ENCODE assay signal across 25 cellular contexts in genomic region chr14:29278301-29278700, GRCh38.
"Had no signal": no experiment of that assay in that cellular context is flagged by ENCODE, and none has a peak within 500 bp of the region (broad histone marks: within the 10 kb centered on the region; RNA-seq: fewer than 3 reads in every experiment).

No MANE protein-coding gene starts in this region.

- H3K27me3 Mint-ChIP-seq: activated CD4-positive, alpha-beta T cell treated with anti-CD3 and anti-CD28 coated beads for 36 hours; activated CD8-positive, alpha-beta memory T cell treated with anti-CD3 and anti-CD28 coated beads, Interleukin-2, amount 10 ng/mL, durations not matched to agents 7 days and 5 days; activated naive CD4-positive, alpha-beta T cell treated with anti-CD3 and anti-CD28 coated beads, Interleukin-2, amount 50 U/mL, for 24 hours; progenitor cell of endocrine pancreas; stimulated activated naive CD8-positive, alpha-beta T cell treated with anti-CD3 and anti-CD28 coated beads, Interleukin-15, Interleukin-2, amounts not matched to agents 100 ng/mL and 50 ng/mL, for 24 hours; type B pancreatic cell had no signal

- H3K27ac Mint-ChIP-seq: activated CD4-positive, alpha-beta T cell treated with anti-CD3 and anti-CD28 coated beads for 36 hours; activated CD8-positive, alpha-beta memory T cell treated with anti-CD3 and anti-CD28 coated beads, Interleukin-2, amount 10 ng/mL, durations not matched to agents 7 days and 5 days; activated CD8-positive, alpha-beta T cell treated with anti-CD3 and anti-CD28 coated beads, Interleukin-2, amount 10 ng/mL, durations not matched to agents 7 days and 5 days; activated naive CD4-positive, alpha-beta T cell treated with anti-CD3 and anti-CD28 coated beads, Interleukin-2, amount 50 U/mL, for 24 hours; activated T-helper 2 cell treated with anti-CD3 and anti-CD28 coated beads, Interferon-gamma antibody, Interleukin-2, Interleukin-4, amounts not matched to agents 10 μg/mL and 5 μg/mL and 100 μg/mL, durations not matched to agents 14 hours and 24 hours and 36 hours; natural killer cell; progenitor cell of endocrine pancreas; stimulated activated effector memory CD8-positive, alpha-beta T cell treated with anti-CD3 and anti-CD28 coated beads, Interleukin-12 subunit alpha, Interleukin-12 subunit beta, amount 100 ng/mL, for 72 hours; stimulated activated naive CD8-positive, alpha-beta T cell treated with anti-CD3 and anti-CD28 coated beads, Interleukin-15, Interleukin-2, amounts not matched to agents 100 ng/mL and 50 ng/mL, for 24 hours; type B pancreatic cell had no signal

- H3K4me3 Mint-ChIP-seq: activated CD4-positive, alpha-beta T cell treated with anti-CD3 and anti-CD28 coated beads for 36 hours; activated CD8-positive, alpha-beta memory T cell treated with anti-CD3 and anti-CD28 coated beads, Interleukin-2, amount 10 ng/mL, durations not matched to agents 7 days and 5 days; activated CD8-positive, alpha-beta T cell treated with anti-CD3 and anti-CD28 coated beads, Interleukin-2, amount 10 ng/mL, durations not matched to agents 7 days and 5 days; activated naive CD4-positive, alpha-beta T cell treated with anti-CD3 and anti-CD28 coated beads, Interleukin-2, amount 50 U/mL, for 24 hours; natural killer cell; stimulated activated effector memory CD8-positive, alpha-beta T cell treated with anti-CD3 and anti-CD28 coated beads, Interleukin-12 subunit alpha, Interleukin-12 subunit beta, amount 100 ng/mL, for 72 hours; stimulated activated naive CD8-positive, alpha-beta T cell treated with anti-CD3 and anti-CD28 coated beads, Interleukin-15, Interleukin-2, amounts not matched to agents 100 ng/mL and 50 ng/mL, for 24 hours; type B pancreatic cell had no signal

- H3K9me3 Mint-ChIP-seq: activated naive CD4-positive, alpha-beta T cell treated with anti-CD3 and anti-CD28 coated beads, Interleukin-2, amount 50 U/mL, for 24 hours; type B pancreatic cell had no signal

- H3K36me3 Mint-ChIP-seq: activated CD8-positive, alpha-beta memory T cell treated with anti-CD3 and anti-CD28 coated beads, Interleukin-2, amount 10 ng/mL, durations not matched to agents 7 days and 5 days; activated naive CD4-positive, alpha-beta T cell treated with anti-CD3 and anti-CD28 coated beads, Interleukin-2, amount 50 U/mL, for 24 hours; natural killer cell; stimulated activated effector memory CD8-positive, alpha-beta T cell treated with anti-CD3 and anti-CD28 coated beads, Interleukin-12 subunit alpha, Interleukin-12 subunit beta, amount 100 ng/mL, for 72 hours; type B pancreatic cell had no signal

- ATAC-seq: activated CD4-positive, alpha-beta T cell treated with anti-CD3 and anti-CD28 coated beads for 36 hours; activated CD8-positive, alpha-beta memory T cell treated with anti-CD3 and anti-CD28 coated beads, Interleukin-2, amount 10 ng/mL, durations not matched to agents 7 days and 5 days; activated CD8-positive, alpha-beta T cell treated with anti-CD3 and anti-CD28 coated beads, Interleukin-2, amount 10 ng/mL, durations not matched to agents 7 days and 5 days; esophagus mucosa; foreskin keratinocyte; heart right ventricle; left lung; lower lobe of right lung; natural killer cell; sciatic nerve; stimulated activated effector memory CD8-positive, alpha-beta T cell treated with anti-CD3 and anti-CD28 coated beads, Interleukin-12 subunit alpha, Interleukin-12 subunit beta, amount 100 ng/mL, for 72 hours had no signal

- H3K36me3 ChIP-seq: heart right ventricle, left lung, lower lobe of right lung, vagina had no signal

- H3K9me3 ChIP-seq: left lung, lower lobe of right lung, vagina had no signal

- DNase-seq: activated CD4-positive, alpha-beta T cell treated with anti-CD3 and anti-CD28 coated beads for 36 hours; activated CD4-positive, CD25-positive, alpha-beta regulatory T cell; activated CD8-positive, alpha-beta memory T cell treated with anti-CD3 and anti-CD28 coated beads, Interleukin-2, amount 10 ng/mL, durations not matched to agents 7 days and 5 days; activated CD8-positive, alpha-beta T cell treated with anti-CD3 and anti-CD28 coated beads, Interleukin-2, amount 10 ng/mL, durations not matched to agents 7 days and 5 days; activated T-cell treated with anti-CD3 and anti-CD28 coated beads, Interleukin-2, amount 50 U/mL, for 48 hours; cortex of kidney; foreskin keratinocyte; heart right ventricle; kidney glomerular epithelial cell; left lung; lower lobe of right lung; mesenchymal stem cell; natural killer cell; small intestine; stimulated activated CD4-positive, alpha-beta T cell treated with anti-CD3 and anti-CD28 coated beads, Interleukin-4, amount 100 ng/mL, for 24 hours; T-helper 1 cell had no signal

- H3K27me3 ChIP-seq: foreskin keratinocyte, heart right ventricle, left lung, vagina had no signal

- H3K4me3 ChIP-seq: heart right ventricle, left lung, lower lobe of right lung, vagina had no signal

- H3K4me1 Mint-ChIP-seq: activated CD4-positive, alpha-beta T cell treated with anti-CD3 and anti-CD28 coated beads for 36 hours; activated CD8-positive, alpha-beta memory T cell treated with anti-CD3 and anti-CD28 coated beads, Interleukin-2, amount 10 ng/mL, durations not matched to agents 7 days and 5 days; activated naive CD4-positive, alpha-beta T cell treated with anti-CD3 and anti-CD28 coated beads, Interleukin-2, amount 50 U/mL, for 24 hours; natural killer cell; stimulated activated effector memory CD8-positive, alpha-beta T cell treated with anti-CD3 and anti-CD28 coated beads, Interleukin-12 subunit alpha, Interleukin-12 subunit beta, amount 100 ng/mL, for 72 hours had no signal

- H3K4me1 ChIP-seq: foreskin keratinocyte, heart right ventricle, left lung, lower lobe of right lung, vagina had no signal

- H3K27ac ChIP-seq: foreskin keratinocyte, heart right ventricle, left lung, lower lobe of right lung, vagina had no signal
